In the genomic region with DNA sequence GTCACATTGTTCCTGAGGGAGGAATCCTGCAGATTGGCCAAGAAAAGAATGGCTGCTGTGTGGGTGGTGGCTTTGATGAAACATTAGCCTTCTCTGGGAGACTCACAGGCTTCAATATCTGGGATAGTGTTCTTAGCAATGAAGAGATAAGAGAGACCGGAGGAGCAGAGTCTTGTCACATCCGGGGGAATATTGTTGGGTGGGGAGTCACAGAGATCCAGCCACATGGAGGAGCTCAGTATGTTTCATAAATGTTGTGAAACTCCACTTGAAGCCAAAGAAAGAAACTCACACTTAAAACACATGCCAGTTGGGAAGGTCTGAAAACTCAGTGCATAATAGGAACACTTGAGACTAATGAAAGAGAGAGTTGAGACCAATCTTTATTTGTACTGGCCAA, we compare ENCODE assay signal across 20 cellular contexts. TPM values are rescaled to one million over a fixed set of nuclear protein-coding genes. Genes with fewer than 3 reads are reported as not detected.
DNase-seq lines count a peak whose midpoint lies in the region; ATAC-seq and TF ChIP-seq lines count a peak whose summit lies in the region.
"Had no signal": no experiment of that assay in that cellular context is flagged by ENCODE, and none has a peak within 500 bp of the region (broad histone marks: within the 10 kb centered on the region; RNA-seq: fewer than 3 reads in every experiment).

No MANE protein-coding gene starts in this region.

- H3K36me3 ChIP-seq in ACC112 (ENCODE audit: insufficient read depth, low read length): peaks cover 42% of the 10 kb centered on the region
- H3K36me3 ChIP-seq: gastrocnemius medialis, Peyer's patch had no signal

- TF ChIP-seq CTCF in NB4 (IDR thresholded peaks at IDR 0.05; ENCODE audit: low read depth, low read length): no peak
- no peak for TF ChIP-seq CTCF in glutamatergic neuron (IDR thresholded peaks at IDR 0.05; ENCODE audit: partially characterized antibody, unreplicated experiment)

- TF ChIP-seq POLR2A in NB4 (IDR thresholded peaks at IDR 0.05; ENCODE audit: extremely low read depth, insufficient read length): no peak

- H2AFZ ChIP-seq in ACC112 (ENCODE audit: low read length, unreplicated experiment): no peak overlapping the region

- H3K27me3 ChIP-seq in ACC112 (ENCODE audit: insufficient read depth, low read length) (no peaks in the 10 kb centered on the region), right cardiac atrium (ENCODE audit: control insufficient read depth, insufficient read depth) (peaks cover 5% of the 10 kb centered on the region)
- H3K27me3 ChIP-seq: Peyer's patch had no signal

- H3K4me1 ChIP-seq in ACC112 (ENCODE audit: control insufficient read depth, insufficient read depth, low read length, unreplicated experiment) (peaks cover 43% of the 10 kb centered on the region), right cardiac atrium (ENCODE audit: control insufficient read depth, insufficient read depth, low read length) (no peaks in the 10 kb centered on the region)

- no peaks in the 10 kb centered on the region for H3K9me3 Mint-ChIP-seq in glutamatergic neuron (ENCODE audit: unreplicated experiment)
- H3K9me3 Mint-ChIP-seq: activated B cell treated with CpG ODN at 0.5 μM for 24 hours; activated T-helper 2 cell treated with anti-CD3 and anti-CD28 coated beads, Interferon-gamma antibody, Interleukin-2, Interleukin-4, amounts not matched to agents 10 μg/mL and 5 μg/mL and 100 μg/mL, durations not matched to agents 14 hours and 24 hours and 36 hours; type B pancreatic cell had no signal

- peak overlapping the region; percentile 56 for H3K4me3 ChIP-seq in ACC112 (ENCODE audit: low read depth, low read length)
- H3K4me3 ChIP-seq in NB4 (ENCODE audit: low read depth, low read length): no peak overlapping the region
- no peak overlapping the region for H3K4me3 ChIP-seq in right cardiac atrium (ENCODE audit: low read length)
- H3K4me3 ChIP-seq: A549, gastrocnemius medialis, Peyer's patch had no signal

- H3K4me3 Mint-ChIP-seq in glutamatergic neuron (ENCODE audit: unreplicated experiment): no peak overlapping the region
- H3K4me3 Mint-ChIP-seq: activated B cell treated with CpG ODN at 0.5 μM for 24 hours; CD4-positive, alpha-beta memory T cell; type B pancreatic cell had no signal

- WGBS in right cardiac atrium: 43% methylated on average over 2 of the region's 2 CpGs

- H3K27ac Mint-ChIP-seq in glutamatergic neuron (ENCODE audit: unreplicated experiment): no peak overlapping the region
- H3K27ac Mint-ChIP-seq: activated B cell treated with CpG ODN at 0.5 μM for 24 hours; activated T-helper 2 cell treated with anti-CD3 and anti-CD28 coated beads, Interferon-gamma antibody, Interleukin-2, Interleukin-4, amounts not matched to agents 10 μg/mL and 5 μg/mL and 100 μg/mL, durations not matched to agents 14 hours and 24 hours and 36 hours; CD4-positive, alpha-beta memory T cell; type B pancreatic cell had no signal

- peak; percentile 91 to 92 for ATAC-seq in right cardiac atrium
- ATAC-seq: A549 had no signal

- H3K27ac ChIP-seq in ACC112 (ENCODE audit: low read depth, low read length) (peak overlapping the region; percentile 77), right cardiac atrium (ENCODE audit: low read length) (peak overlapping the region; percentile 1)
- H3K27ac ChIP-seq: A549, gastrocnemius medialis, Peyer's patch had no signal

- peak; percentile 40 for DNase-seq in NB4 (ENCODE audit: low read depth)
- peak; percentile 34 for DNase-seq in dermis blood vessel endothelial cell
- DNase-seq in right cardiac atrium: peak; percentile 16 to 51 (median 30)
- DNase-seq in activated CD8-positive, alpha-beta memory T cell treated with anti-CD3 and anti-CD28 coated beads for 24 hours: no peak
- no peak for DNase-seq in activated effector memory CD4-positive, alpha-beta T cell treated with Interleukin-2 at 50 U/mL for 16 hours
- no peak for DNase-seq in NCI-H2107 (lab: John Stamatoyannopoulos, UW)
- DNase-seq in glutamatergic neuron: no peak
- DNase-seq: activated B cell treated with CpG ODN at 0.5 μM for 24 hours; CD4-positive, alpha-beta memory T cell; gastrocnemius medialis; NCI-H2081; NCI-H69; occipital lobe; Peyer's patch; stimulated activated naive CD4-positive, alpha-beta T cell treated with Interleukin-2 at 50 U/mL for 16 hours had no signal

- H3K27me3 Mint-ChIP-seq in glutamatergic neuron (ENCODE audit: unreplicated experiment): peaks cover 4% of the 10 kb centered on the region

- H3K79me2 ChIP-seq in ACC112 (ENCODE audit: control insufficient read depth, insufficient read depth, low read length, unreplicated experiment): peaks cover 38% of the 10 kb centered on the region

- H3K36me3 Mint-ChIP-seq in glutamatergic neuron (ENCODE audit: unreplicated experiment): no peaks in the 10 kb centered on the region
- H3K36me3 Mint-ChIP-seq: CD4-positive, alpha-beta memory T cell had no signal

- H3K9me3 ChIP-seq in right cardiac atrium (ENCODE audit: control insufficient read depth, low read length): no peaks in the 10 kb centered on the region
- H3K9me3 ChIP-seq: A549, gastrocnemius medialis, Peyer's patch had no signal

- intact Hi-C loops in right cardiac atrium (cut with DNase I): no loop called here

- H3K4me1 Mint-ChIP-seq in glutamatergic neuron (ENCODE audit: low read depth, unreplicated experiment): no peaks in the 10 kb centered on the region
- H3K4me1 Mint-ChIP-seq: activated B cell treated with CpG ODN at 0.5 μM for 24 hours; CD4-positive, alpha-beta memory T cell had no signal

RNA-seq across cellular contexts. Expression of a gene that starts 6.1 kb away (rescaled TPM):
- 192 and 466 TPM in 2 replicates for total RNA-seq in dermis blood vessel endothelial cell
- total RNA-seq in right cardiac atrium: 1 to 10 TPM in 1 of 4 donors, under 1 TPM in 3; 0.20 to 6.2 (median 0.37) TPM
- 0.48 TPM for polyA plus RNA-seq in right cardiac atrium
- total RNA-seq in glutamatergic neuron (ENCODE audit: unreplicated experiment): 2.4 TPM
- total RNA-seq: activated B cell treated with CpG ODN at 0.5 μM for 24 hours; activated CD8-positive, alpha-beta memory T cell treated with anti-CD3 and anti-CD28 coated beads for 36 hours; activated T-helper 2 cell treated with anti-CD3 and anti-CD28 coated beads, Interferon-gamma antibody, Interleukin-2, Interleukin-4, amounts not matched to agents 10 μg/mL and 5 μg/mL and 100 μg/mL, durations not matched to agents 14 hours and 24 hours and 36 hours had no signal
- polyA plus RNA-seq: CD4-positive, alpha-beta memory T cell had no signal

Comparison
In these comparisons a context has a peak if more than half of its experiments do, and no peak if none do; other contexts are left out.
1. DNase-seq: peak in NB4 (single experiment), dermis blood vessel endothelial cell (single experiment) and right cardiac atrium (3 of 3); none in activated CD8-positive, alpha-beta memory T cell treated with anti-CD3 and anti-CD28 coated beads for 24 hours (single experiment), activated effector memory CD4-positive, alpha-beta T cell treated with Interleukin-2 at 50 U/mL for 16 hours (single experiment), NCI-H2107 (single experiment) and glutamatergic neuron (single experiment).
2. RNA of a gene that starts 6.1 kb away (total RNA-seq): 192 to 466 TPM in dermis blood vessel endothelial cell; 2.4 TPM in glutamatergic neuron (single experiment) and 0.20 to 6.2 TPM in right cardiac atrium; every median in the first group is over 10 times any median in the second.